In the genomic region with DNA sequence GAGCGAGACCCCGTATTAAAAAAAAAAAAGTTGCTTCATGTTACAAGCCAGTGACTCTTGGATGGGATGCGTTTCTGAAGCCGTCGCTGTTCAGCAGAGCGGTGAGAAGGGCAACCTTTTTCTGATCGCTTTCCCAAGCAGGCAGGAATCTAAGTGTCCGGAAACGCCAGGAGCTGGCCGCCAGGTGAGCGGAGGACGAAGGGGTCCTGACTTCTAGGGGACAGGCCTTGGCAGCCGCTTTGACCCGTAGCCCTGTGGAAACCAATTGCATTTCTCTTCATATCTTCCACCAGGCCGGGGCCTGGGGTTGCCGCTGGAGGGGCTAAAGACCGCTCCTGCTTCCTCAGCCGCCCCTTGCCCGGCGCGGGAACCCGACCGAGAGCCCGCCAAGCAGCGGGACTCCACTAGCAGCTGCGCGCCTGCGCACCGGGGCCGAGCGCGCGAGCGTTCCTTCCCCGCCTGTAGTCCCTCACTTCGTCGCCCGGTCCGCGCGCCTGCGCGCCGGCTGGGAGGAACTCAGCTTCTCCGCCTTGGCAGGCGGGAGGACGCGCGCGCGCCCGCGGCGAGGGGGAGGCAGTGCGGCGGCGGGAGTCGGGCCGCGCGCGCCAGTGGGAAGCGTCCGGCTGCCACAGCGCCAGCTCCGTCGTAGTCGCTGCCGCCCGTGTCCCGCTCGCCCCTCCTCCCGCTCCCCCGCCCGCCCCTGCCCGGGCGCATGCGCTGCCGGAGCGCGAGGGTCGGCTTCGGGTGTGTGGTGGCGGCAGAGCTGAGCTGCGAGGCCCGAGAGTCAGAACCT, we compare ENCODE assay signal across 8 cellular contexts. TPM values are rescaled to one million over a fixed set of nuclear protein-coding genes. Genes with fewer than 3 reads are reported as not detected.
DNase-seq lines count a peak whose midpoint lies in the region; ATAC-seq and TF ChIP-seq lines count a peak whose summit lies in the region.

A gene with protein sequence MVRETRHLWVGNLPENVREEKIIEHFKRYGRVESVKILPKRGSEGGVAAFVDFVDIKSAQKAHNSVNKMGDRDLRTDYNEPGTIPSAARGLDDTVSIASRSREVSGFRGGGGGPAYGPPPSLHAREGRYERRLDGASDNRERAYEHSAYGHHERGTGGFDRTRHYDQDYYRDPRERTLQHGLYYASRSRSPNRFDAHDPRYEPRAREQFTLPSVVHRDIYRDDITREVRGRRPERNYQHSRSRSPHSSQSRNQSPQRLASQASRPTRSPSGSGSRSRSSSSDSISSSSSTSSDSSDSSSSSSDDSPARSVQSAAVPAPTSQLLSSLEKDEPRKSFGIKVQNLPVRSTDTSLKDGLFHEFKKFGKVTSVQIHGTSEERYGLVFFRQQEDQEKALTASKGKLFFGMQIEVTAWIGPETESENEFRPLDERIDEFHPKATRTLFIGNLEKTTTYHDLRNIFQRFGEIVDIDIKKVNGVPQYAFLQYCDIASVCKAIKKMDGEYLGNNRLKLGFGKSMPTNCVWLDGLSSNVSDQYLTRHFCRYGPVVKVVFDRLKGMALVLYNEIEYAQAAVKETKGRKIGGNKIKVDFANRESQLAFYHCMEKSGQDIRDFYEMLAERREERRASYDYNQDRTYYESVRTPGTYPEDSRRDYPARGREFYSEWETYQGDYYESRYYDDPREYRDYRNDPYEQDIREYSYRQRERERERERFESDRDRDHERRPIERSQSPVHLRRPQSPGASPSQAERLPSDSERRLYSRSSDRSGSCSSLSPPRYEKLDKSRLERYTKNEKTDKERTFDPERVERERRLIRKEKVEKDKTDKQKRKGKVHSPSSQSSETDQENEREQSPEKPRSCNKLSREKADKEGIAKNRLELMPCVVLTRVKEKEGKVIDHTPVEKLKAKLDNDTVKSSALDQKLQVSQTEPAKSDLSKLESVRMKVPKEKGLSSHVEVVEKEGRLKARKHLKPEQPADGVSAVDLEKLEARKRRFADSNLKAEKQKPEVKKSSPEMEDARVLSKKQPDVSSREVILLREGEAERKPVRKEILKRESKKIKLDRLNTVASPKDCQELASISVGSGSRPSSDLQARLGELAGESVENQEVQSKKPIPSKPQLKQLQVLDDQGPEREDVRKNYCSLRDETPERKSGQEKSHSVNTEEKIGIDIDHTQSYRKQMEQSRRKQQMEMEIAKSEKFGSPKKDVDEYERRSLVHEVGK (N-terminal part only) (plus strand): TSS at position 608 of the 793 bp plus-strand sequence. CDS start 361 bp downstream, outside the sequence.

- H3K27me3 Mint-ChIP-seq in activated CD4-positive, alpha-beta T cell treated with anti-CD3 and anti-CD28 coated beads, Interleukin-2, amount 10 ng/mL, durations not matched to agents 7 days and 5 days = no peaks in the 10 kb centered on the region

- CTCF ChIA-PET in BJ (lab: Yijun Ruan, JAX) = interaction anchor here (0.8 to 1.5 kb wide), 5 partner anchors 19 to 147 kb away, joined by 3 to 6 read pairs (median 3); no protein-coding TSS in a partner anchor
- CTCF ChIA-PET in activated CD4-positive, alpha-beta T cell treated with anti-CD3 and anti-CD28 coated beads, Interleukin-2, amount 10 ng/mL, durations not matched to agents 7 days and 5 days (lab: Charles Lee) = interaction anchor here (0.5 to 1.3 kb wide), 8 partner anchors 9 to 307 kb away, joined by 3 to 6 read pairs (median 4); no protein-coding TSS in a partner anchor

- H3K4me3 Mint-ChIP-seq in activated CD4-positive, alpha-beta T cell treated with anti-CD3 and anti-CD28 coated beads, Interleukin-2, amount 10 ng/mL, durations not matched to agents 7 days and 5 days = peak within 1 kb of the TSS; percentile 96

- peaks cover 13% of the 10 kb centered on the region for H3K36me3 Mint-ChIP-seq in activated CD4-positive, alpha-beta T cell treated with anti-CD3 and anti-CD28 coated beads, Interleukin-2, amount 10 ng/mL, durations not matched to agents 7 days and 5 days (ENCODE audit: low read depth)

- peaks cover 47% of the 10 kb centered on the region for H3K4me1 Mint-ChIP-seq in activated CD4-positive, alpha-beta T cell treated with anti-CD3 and anti-CD28 coated beads, Interleukin-2, amount 10 ng/mL, durations not matched to agents 7 days and 5 days

- POLR2A ChIA-PET in BJ (lab: Charles Lee) = interaction anchor here (1.0 kb wide), 1 partner anchor 10 kb away, joined by 3 read pairs; no protein-coding TSS in a partner anchor
- POLR2A ChIA-PET in activated CD4-positive, alpha-beta T cell treated with anti-CD3 and anti-CD28 coated beads, Interleukin-2, amount 10 ng/mL, durations not matched to agents 7 days and 5 days (lab: Charles Lee) = interaction anchor here (0.5 to 1.0 kb wide), 5 partner anchors 11 to 120 kb away, joined by 3 to 5 read pairs (median 3); no protein-coding TSS in a partner anchor

- no peak for TF ChIP-seq CTCF in BJ (IDR thresholded peaks at IDR 0.05; ENCODE audit: insufficient read depth, low read depth, low read length)
- no peak for TF ChIP-seq CTCF in coronary artery (IDR thresholded peaks at IDR 0.05)

- H3K9me3 Mint-ChIP-seq in activated CD4-positive, alpha-beta T cell treated with anti-CD3 and anti-CD28 coated beads, Interleukin-2, amount 10 ng/mL, durations not matched to agents 7 days and 5 days = no peaks in the 10 kb centered on the region

- H3K27ac Mint-ChIP-seq in activated CD4-positive, alpha-beta T cell treated with anti-CD3 and anti-CD28 coated beads, Interleukin-2, amount 10 ng/mL, durations not matched to agents 7 days and 5 days = peak within 1 kb of the TSS; percentile 97

- no peaks in the 10 kb centered on the region for H3K27me3 ChIP-seq in BJ (ENCODE audit: control insufficient read depth, insufficient read depth, low read length)

- DNase-seq in BJ (ENCODE audit: low read depth) (peak; percentile 85), NCI-H69 (lab: John Stamatoyannopoulos, UW) (peak; percentile 98), coronary artery (ENCODE audit: low spot score) (peak; percentile 97), left kidney (ENCODE audit: low read depth, low spot score) (peak; percentile 99)
- DNase-seq in activated CD4-positive, alpha-beta T cell treated with anti-CD3 and anti-CD28 coated beads, Interleukin-2, amount 10 ng/mL, durations not matched to agents 7 days and 5 days = peak; percentile 97
- DNase-seq in stimulated activated CD4-positive, alpha-beta T cell treated with anti-CD3 and anti-CD28 coated beads, Interleukin-1b, Interleukin-23, amount 100 ng/mL, for 48 hours = peak; percentile 98

- peak within 1 kb of the TSS; percentile 93 for H3K4me3 ChIP-seq in BJ (ENCODE audit: low read depth, low read length)
- H3K4me3 ChIP-seq in coronary artery = peak within 1 kb of the TSS; percentile 94

- no peaks in the 10 kb centered on the region for H3K36me3 ChIP-seq in BJ (ENCODE audit: control insufficient read depth, insufficient read depth, low read length)

- peak within 1 kb of the TSS; percentile 94 to 99 for H3K27ac ChIP-seq in coronary artery

- ATAC-seq in GM19351 (IDR thresholded peaks at IDR 0.05; ENCODE audit: unreplicated experiment) = peak; percentile 58
- ATAC-seq in HG03520 (IDR thresholded peaks at IDR 0.05; ENCODE audit: unreplicated experiment) = peak; percentile 67

RNA-seq across cellular contexts. Expression of the gene that starts here (rescaled TPM):
- polyA plus RNA-seq in BJ (2011; rRNA removed) = 3.1 and 4.6 TPM in 2 replicates
- polyA minus RNA-seq in BJ (2011; rRNA and poly(A)+ RNA removed) = 13.6 and 25.0 TPM in 2 replicates
- 10 to 100 TPM; 65.1 to 65.2 TPM for total RNA-seq in activated CD4-positive, alpha-beta T cell treated with anti-CD3 and anti-CD28 coated beads, Interleukin-2, amount 10 ng/mL, durations not matched to agents 7 days and 5 days

Comparison
In these comparisons a context has a peak if more than half of its experiments do, and no peak if none do; other contexts are left out.
1. Peak in every context shown above with its lines: DNase-seq, ATAC-seq, H3K4me3 ChIP-seq and H3K27ac ChIP-seq.